Comparison of ENCODE assay signal across 17 cellular contexts in the genomic region with DNA sequence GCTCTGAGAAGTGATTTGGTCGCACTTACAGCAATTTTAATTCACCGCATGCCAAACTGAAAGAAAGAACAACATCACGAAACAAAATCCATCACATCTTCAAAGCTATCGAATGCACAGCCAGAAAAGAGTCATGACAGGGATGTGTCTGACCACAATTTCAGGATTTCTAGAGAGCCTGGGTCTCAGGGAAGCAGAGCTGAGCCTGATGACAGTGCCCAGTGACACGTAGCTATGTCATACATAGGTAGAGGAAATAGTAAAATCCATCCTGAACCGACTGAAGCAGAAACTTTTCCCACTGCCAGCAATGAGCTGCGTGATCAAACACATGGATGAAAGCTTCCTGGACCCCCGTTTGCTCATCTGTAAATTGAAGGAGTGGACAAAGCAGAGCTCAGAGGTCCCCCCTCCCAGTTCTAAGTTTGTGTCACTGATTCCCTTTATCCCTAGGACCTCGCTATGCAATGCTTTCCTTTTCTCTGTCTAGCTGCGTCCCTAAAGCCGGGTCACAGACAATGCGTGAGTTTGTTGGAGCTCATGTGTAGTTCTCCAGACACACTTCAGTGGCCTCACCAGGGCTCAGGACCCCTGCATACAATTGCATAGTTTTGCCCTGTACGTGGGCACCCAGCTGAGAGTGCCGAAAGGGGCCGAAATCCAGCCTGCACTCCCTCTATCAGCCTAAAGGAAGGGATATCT. TPM values are rescaled to one million over a fixed set of nuclear protein-coding genes. Genes with fewer than 3 reads are reported as not detected.
DNase-seq lines count a peak whose midpoint lies in the region; ATAC-seq, FAIRE-seq and TF ChIP-seq lines count a peak whose summit lies in the region.
"Had no signal": no experiment of that assay in that cellular context is flagged by ENCODE, and none has a peak within 500 bp of the region (broad histone marks: within the 10 kb centered on the region; RNA-seq: fewer than 3 reads in every experiment).

No MANE protein-coding gene starts in this region.

- no peaks in the 10 kb centered on the region for H3K36me3 Mint-ChIP-seq in activated CD4-positive, alpha-beta T cell treated with anti-CD3 and anti-CD28 coated beads for 36 hours (ENCODE audit: low read depth)
- H3K36me3 Mint-ChIP-seq: activated naive CD4-positive, alpha-beta T cell treated with anti-CD3 and anti-CD28 coated beads, Interleukin-2, amount 50 U/mL, for 24 hours; stimulated activated effector memory CD8-positive, alpha-beta T cell treated with anti-CD3 and anti-CD28 coated beads, Interleukin-12 subunit alpha, Interleukin-12 subunit beta, amount 100 ng/mL, for 72 hours had no signal

- no peak for TF ChIP-seq POLR2A in sigmoid colon (IDR thresholded peaks at IDR 0.05)

- DNase-seq in GM03348 (ENCODE audit: low spot score), result peak; percentile 35
- no peak for DNase-seq in adipocyte (ENCODE audit: low read depth)
- no peak for DNase-seq in kidney
- DNase-seq in sigmoid colon, result no peak
- DNase-seq in activated CD4-positive, alpha-beta T cell treated with anti-CD3 and anti-CD28 coated beads for 36 hours, result no peak
- DNase-seq in stimulated activated CD4-positive, alpha-beta T cell treated with anti-CD3 and anti-CD28 coated beads, Interleukin-2, amount 100 ng/mL, for 24 hours, result no peak
- no peak for DNase-seq in NCI-H446 treated with DMSO at 0.1 percent for 48 hours (lab: John Stamatoyannopoulos, UW)
- DNase-seq: erythroblast; MM.1S; NCI-H2171; stimulated activated CD4-positive, alpha-beta T cell treated with anti-CD3 and anti-CD28 coated beads, Interleukin-4, amount 100 ng/mL, for 1 hour; uterus had no signal

- H3K27ac ChIP-seq in kidney (ENCODE audit: low read depth in 2 of 2, low read length in 2 of 2) (no peak overlapping the region), sigmoid colon (peak overlapping the region in 3 of 4 donors; percentile 76 to 84 (median 84))
- H3K27ac ChIP-seq: BLaER1 treated with 17β-estradiol and CSF1 and Interleukin-3, amounts not matched to agents 10 nM and 100 nM had no signal

- H3K27me3 Mint-ChIP-seq in activated CD4-positive, alpha-beta T cell treated with anti-CD3 and anti-CD28 coated beads for 36 hours, result peaks cover 4% of the 10 kb centered on the region

- POLR2A ChIA-PET in activated CD4-positive, alpha-beta T cell treated with anti-CD3 and anti-CD28 coated beads for 36 hours (lab: Charles Lee), result no interaction called here

- H3K36me3 ChIP-seq in adipocyte (ENCODE audit: control insufficient read depth, insufficient read depth, low read length, severe bottlenecking) (no peaks in the 10 kb centered on the region), kidney (ENCODE audit: control insufficient read depth in 1 of 2, insufficient read depth in 2 of 2, low read length in 2 of 2) (no peaks in the 10 kb centered on the region), sigmoid colon (no peaks in the 10 kb centered on the region)
- H3K36me3 ChIP-seq: BLaER1 treated with 17β-estradiol and CSF1 and Interleukin-3, amounts not matched to agents 10 nM and 100 nM; uterus had no signal

- intact Hi-C loops in kidney (cut with DNase I), result no loop called here
- intact Hi-C loops in sigmoid colon (cut with DNase I), result no loop called here
- intact Hi-C loops in activated CD4-positive, alpha-beta T cell treated with anti-CD3 and anti-CD28 coated beads for 36 hours (cut with DNase I, micrococcal nuclease), result no loop called here

- no peak for TF ChIP-seq CTCF in kidney (IDR thresholded peaks at IDR 0.05; ENCODE audit: borderline replicate concordance, extremely low read depth, insufficient read depth)
- peak in 1 of 4 experiments; percentile 25 for TF ChIP-seq CTCF in sigmoid colon (IDR thresholded peaks at IDR 0.05)

- H3K4me3 Mint-ChIP-seq in activated CD4-positive, alpha-beta T cell treated with anti-CD3 and anti-CD28 coated beads for 36 hours, result no peak overlapping the region
- H3K4me3 Mint-ChIP-seq: activated naive CD4-positive, alpha-beta T cell treated with anti-CD3 and anti-CD28 coated beads, Interleukin-2, amount 50 U/mL, for 24 hours; stimulated activated effector memory CD8-positive, alpha-beta T cell treated with anti-CD3 and anti-CD28 coated beads, Interleukin-12 subunit alpha, Interleukin-12 subunit beta, amount 100 ng/mL, for 72 hours had no signal

- CTCF ChIA-PET in activated CD4-positive, alpha-beta T cell treated with anti-CD3 and anti-CD28 coated beads for 36 hours (lab: Charles Lee), result interaction anchor here (0.7 kb wide), 1 partner anchor 433 kb away, joined by 3 read pairs; no protein-coding TSS in a partner anchor

- ATAC-seq in GM18858 (IDR thresholded peaks at IDR 0.05; ENCODE audit: unreplicated experiment), result no peak
- ATAC-seq in activated CD4-positive, alpha-beta T cell treated with anti-CD3 and anti-CD28 coated beads for 36 hours, result no peak
- ATAC-seq: stimulated activated effector memory CD8-positive, alpha-beta T cell treated with anti-CD3 and anti-CD28 coated beads, Interleukin-12 subunit alpha, Interleukin-12 subunit beta, amount 100 ng/mL, for 72 hours had no signal

- no peaks in the 10 kb centered on the region for H3K4me1 Mint-ChIP-seq in activated CD4-positive, alpha-beta T cell treated with anti-CD3 and anti-CD28 coated beads for 36 hours
- H3K4me1 Mint-ChIP-seq: activated naive CD4-positive, alpha-beta T cell treated with anti-CD3 and anti-CD28 coated beads, Interleukin-2, amount 50 U/mL, for 24 hours; stimulated activated effector memory CD8-positive, alpha-beta T cell treated with anti-CD3 and anti-CD28 coated beads, Interleukin-12 subunit alpha, Interleukin-12 subunit beta, amount 100 ng/mL, for 72 hours had no signal

- H3K4me1 ChIP-seq in adipocyte (ENCODE audit: control insufficient read depth, insufficient read depth, low read length) (peaks cover 62% of the 10 kb centered on the region), kidney (ENCODE audit: control insufficient read depth in 1 of 2, insufficient read depth in 1 of 2, low read depth in 1 of 2, low read length in 2 of 2) (peaks cover 0 to 3% of the 10 kb centered on the region in 2 donors), sigmoid colon (peaks cover 0 to 86% (median 74%) of the 10 kb centered on the region in 4 donors)
- H3K4me1 ChIP-seq: BLaER1 treated with 17β-estradiol and CSF1 and Interleukin-3, amounts not matched to agents 10 nM and 100 nM; uterus had no signal

- 59 to 61% methylated on average over 15 of the region's 15 CpGs for WGBS in sigmoid colon, 2 donors

- no peaks in the 10 kb centered on the region for H3K27me3 ChIP-seq in adipocyte (replicated peaks; ENCODE audit: control insufficient read depth, insufficient read depth, low read length)
- no peaks in the 10 kb centered on the region for H3K27me3 ChIP-seq in sigmoid colon
- H3K27me3 ChIP-seq: BLaER1 treated with 17β-estradiol and CSF1 and Interleukin-3, amounts not matched to agents 10 nM and 100 nM; uterus had no signal

- H3K9me3 ChIP-seq in adipocyte (ENCODE audit: control insufficient read depth, low read length) (no peaks in the 10 kb centered on the region), kidney (ENCODE audit: control insufficient read depth in 1 of 2, low read length in 2 of 2) (no peaks in the 10 kb centered on the region), sigmoid colon (no peaks in the 10 kb centered on the region)
- H3K9me3 ChIP-seq: BLaER1 treated with 17β-estradiol and CSF1 and Interleukin-3, amounts not matched to agents 10 nM and 100 nM; uterus had no signal

- no peak overlapping the region for H3K27ac Mint-ChIP-seq in activated CD4-positive, alpha-beta T cell treated with anti-CD3 and anti-CD28 coated beads for 36 hours
- H3K27ac Mint-ChIP-seq: activated naive CD4-positive, alpha-beta T cell treated with anti-CD3 and anti-CD28 coated beads, Interleukin-2, amount 50 U/mL, for 24 hours; progenitor cell of endocrine pancreas; stimulated activated effector memory CD8-positive, alpha-beta T cell treated with anti-CD3 and anti-CD28 coated beads, Interleukin-12 subunit alpha, Interleukin-12 subunit beta, amount 100 ng/mL, for 72 hours had no signal

- H3K9ac ChIP-seq in adipocyte (ENCODE audit: low read length) (peak overlapping the region; percentile 79), kidney (ENCODE audit: low read length in 2 of 2) (no peak overlapping the region)
- H3K9ac ChIP-seq: BLaER1 treated with 17β-estradiol and CSF1 and Interleukin-3, amounts not matched to agents 10 nM and 100 nM had no signal

- no peak for TF ChIP-seq EP300 in sigmoid colon (IDR thresholded peaks at IDR 0.05)

- no peaks in the 10 kb centered on the region for H3K9me3 Mint-ChIP-seq in activated CD4-positive, alpha-beta T cell treated with anti-CD3 and anti-CD28 coated beads for 36 hours (ENCODE audit: low read depth)
- H3K9me3 Mint-ChIP-seq: activated naive CD4-positive, alpha-beta T cell treated with anti-CD3 and anti-CD28 coated beads, Interleukin-2, amount 50 U/mL, for 24 hours had no signal

- H3K4me3 ChIP-seq in adipocyte (ENCODE audit: low read length) (peak overlapping the region; percentile 75), kidney (ENCODE audit: low read length in 2 of 2) (peak overlapping the region; percentile 21 to 32), sigmoid colon (peak overlapping the region; percentile 13 to 41 (median 29))
- H3K4me3 ChIP-seq: BLaER1 treated with 17β-estradiol and CSF1 and Interleukin-3, amounts not matched to agents 10 nM and 100 nM; uterus had no signal

- no peak for FAIRE-seq in kidney (lab: Jason Lieb, UNC)

RNA-seq across cellular contexts. Expression of a gene that starts 37.6 kb away (rescaled TPM):
- total RNA-seq in kidney (2.2 TPM), sigmoid colon (10 to 100 TPM; 38.9 to 61.1 (median 48.9) TPM)
- polyA plus RNA-seq in kidney (ENCODE audit: insufficient read depth, low read depth, low replicate concordance) (1.8 TPM), sigmoid colon (1 to 10 TPM in 1 of 3 donors, under 1 TPM in 2; 0.23 to 2.4 (median 0.60) TPM)
- under 1 TPM in 1 of 2 experiments, not detected in 1; 0.14 TPM for total RNA-seq in activated CD4-positive, alpha-beta T cell treated with anti-CD3 and anti-CD28 coated beads for 36 hours

Comparison
In these comparisons a context has a peak if more than half of its experiments do, and no peak if none do; other contexts are left out.
1. H3K27ac ChIP-seq: peak in sigmoid colon (3 of 4); none in kidney (0 of 2).
2. RNA of a gene that starts 37.6 kb away (total RNA-seq): 38.9 to 61.1 TPM in sigmoid colon; 2.2 TPM in kidney (single experiment) and 0.14 TPM in activated CD4-positive, alpha-beta T cell treated with anti-CD3 and anti-CD28 coated beads for 36 hours; every median in the first group is over 10 times any median in the second.
3. Peak in every context shown above with its lines, with median percentiles within 50 percentile points of each other: H3K4me3 ChIP-seq.